Comparison of ENCODE assay signal across 8 cellular contexts in the genomic region with DNA sequence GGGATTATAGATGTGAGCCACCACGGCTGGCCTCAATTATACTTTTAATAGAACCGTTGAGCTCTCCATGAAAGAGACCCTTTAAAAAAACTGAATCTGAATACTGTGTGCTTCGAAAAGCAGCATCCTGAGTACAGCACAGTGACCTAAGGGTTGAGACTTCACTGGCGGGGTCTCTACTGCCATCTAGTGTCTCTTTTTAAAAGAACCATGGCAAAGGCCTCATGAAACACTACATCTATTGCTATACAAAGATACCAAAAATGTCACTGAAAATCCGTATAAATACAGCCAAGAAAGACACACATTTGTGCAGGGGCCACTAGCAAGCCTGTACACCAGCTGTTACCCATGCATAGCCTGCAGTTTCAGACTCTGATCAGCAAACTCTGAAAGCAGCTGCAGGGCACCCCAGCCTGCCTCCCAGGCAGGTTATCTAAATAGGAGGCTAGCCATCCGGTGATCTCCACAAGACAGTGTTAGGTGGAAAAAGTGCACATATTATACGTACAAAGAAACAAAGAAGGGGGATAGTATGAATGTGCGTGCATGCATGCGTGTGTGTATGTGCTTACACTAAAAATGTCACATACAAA. TPM values are rescaled to one million over a fixed set of nuclear protein-coding genes. Genes with fewer than 3 reads are reported as not detected.
DNase-seq lines count a peak whose midpoint lies in the region; ATAC-seq, FAIRE-seq and TF ChIP-seq lines count a peak whose summit lies in the region.

No MANE protein-coding gene starts in this region.

- no peak overlapping the region for H3K4me3 Mint-ChIP-seq in activated T-helper 1 cell treated with anti-CD3 and anti-CD28 coated beads, Interleukin-12 subunit alpha, Interleukin-12 subunit beta, Interleukin-2, Interleukin-4 antibody, amounts not matched to agents 30 ng/mL and 10 ng/mL and 1 ng/mL, durations not matched to agents 14 hours and 24 hours and 36 hours

- intact Hi-C loops in activated T-helper 1 cell treated with anti-CD3 and anti-CD28 coated beads, Interleukin-12 subunit alpha, Interleukin-12 subunit beta, Interleukin-2, Interleukin-4 antibody, amounts not matched to agents 30 ng/mL and 10 ng/mL and 1 ng/mL, durations not matched to agents 14 hours and 24 hours and 36 hours (cut with micrococcal nuclease), result loop anchor here (5.0 kb wide), 1 partner anchor 84 kb away; no protein-coding TSS in a partner anchor
- intact Hi-C loops in pancreas (cut with DNase I), result loop anchor here in 2 of 3 donors (10.0 kb wide), 1 partner anchor 347 kb away; no protein-coding TSS in a partner anchor

- no peak for TF ChIP-seq EP300 in gastroesophageal sphincter (IDR thresholded peaks at IDR 0.05)

- H3K4me3 ChIP-seq in NT2/D1 (ENCODE audit: insufficient read length, low read depth), result no peak overlapping the region
- H3K4me3 ChIP-seq in gastroesophageal sphincter, result no peak overlapping the region
- H3K4me3 ChIP-seq in pancreas, result no peak overlapping the region

- H3K36me3 Mint-ChIP-seq in activated T-helper 1 cell treated with anti-CD3 and anti-CD28 coated beads, Interleukin-12 subunit alpha, Interleukin-12 subunit beta, Interleukin-2, Interleukin-4 antibody, amounts not matched to agents 30 ng/mL and 10 ng/mL and 1 ng/mL, durations not matched to agents 14 hours and 24 hours and 36 hours (ENCODE audit: low read depth), result peaks cover 40% of the 10 kb centered on the region

- no peaks in the 10 kb centered on the region for H3K27me3 ChIP-seq in NT2/D1 (ENCODE audit: insufficient read depth, insufficient read length)
- no peaks in the 10 kb centered on the region for H3K27me3 ChIP-seq in gastroesophageal sphincter
- no peaks in the 10 kb centered on the region for H3K27me3 ChIP-seq in pancreas

- ATAC-seq in gastroesophageal sphincter (peak; percentile 73), pancreas (peak; percentile 88 to 97 (median 94)), HG03378 (IDR thresholded peaks at IDR 0.05; ENCODE audit: unreplicated experiment) (no peak), GM18520 (IDR thresholded peaks at IDR 0.05; ENCODE audit: unreplicated experiment) (no peak)

- H3K9ac ChIP-seq in NT2/D1 (ENCODE audit: insufficient read length, low read depth), result no peak overlapping the region

- H3K27ac ChIP-seq in gastroesophageal sphincter, result no peak overlapping the region
- no peak overlapping the region for H3K27ac ChIP-seq in pancreas

- H3K36me3 ChIP-seq in NT2/D1 (ENCODE audit: insufficient read depth, insufficient read length, low read length) (peaks cover 86% of the 10 kb centered on the region), gastroesophageal sphincter (peaks cover 0 to 89% of the 10 kb centered on the region in 2 donors), pancreas (peaks cover 0 to 32% (median 0%) of the 10 kb centered on the region in 3 donors)

- H3K4me1 ChIP-seq in NT2/D1 (ENCODE audit: insufficient read depth, insufficient read length) (no peaks in the 10 kb centered on the region), gastroesophageal sphincter (peaks cover 0 to 24% (median 0%) of the 10 kb centered on the region in 3 donors), pancreas (no peaks in the 10 kb centered on the region)

- WGBS in gastroesophageal sphincter (ENCODE audit: low coverage in 1 of 2), 2 donors, result 36 to 39% methylated on average over 9 of the region's 9 CpGs
- 33 to 36% methylated on average over 9 of the region's 9 CpGs for WGBS in pancreas, 2 donors

- H3K9me3 ChIP-seq in NT2/D1 (ENCODE audit: insufficient read depth, low read length) (no peaks in the 10 kb centered on the region), gastroesophageal sphincter (no peaks in the 10 kb centered on the region), pancreas (no peaks in the 10 kb centered on the region)

- H3K4me1 Mint-ChIP-seq in activated T-helper 1 cell treated with anti-CD3 and anti-CD28 coated beads, Interleukin-12 subunit alpha, Interleukin-12 subunit beta, Interleukin-2, Interleukin-4 antibody, amounts not matched to agents 30 ng/mL and 10 ng/mL and 1 ng/mL, durations not matched to agents 14 hours and 24 hours and 36 hours (ENCODE audit: low read depth), result peaks cover 8% of the 10 kb centered on the region

- peak; percentile 53 to 81 (median 72) for TF ChIP-seq CTCF in gastroesophageal sphincter (IDR thresholded peaks at IDR 0.05)
- TF ChIP-seq CTCF in pancreas (IDR thresholded peaks at IDR 0.05), result peak; percentile 69 to 79 (median 76)

- no peaks in the 10 kb centered on the region for H3K27me3 Mint-ChIP-seq in activated T-helper 1 cell treated with anti-CD3 and anti-CD28 coated beads, Interleukin-12 subunit alpha, Interleukin-12 subunit beta, Interleukin-2, Interleukin-4 antibody, amounts not matched to agents 30 ng/mL and 10 ng/mL and 1 ng/mL, durations not matched to agents 14 hours and 24 hours and 36 hours (ENCODE audit: insufficient read depth)

- no peak for TF ChIP-seq POLR2A in gastroesophageal sphincter (IDR thresholded peaks at IDR 0.05)

- DNase-seq in DMS53 treated with DMSO at 0.1 percent for 48 hours (lab: John Stamatoyannopoulos, UW; ENCODE audit: unreplicated experiment), result peak; percentile 72
- DNase-seq in HT1080 (ENCODE audit: low read depth), result peak; percentile 69
- DNase-seq in NT2/D1 (ENCODE audit: low read depth, low spot score), result peak; percentile 22
- peak; percentile 16 for DNase-seq in activated T-helper 1 cell treated with anti-CD3 and anti-CD28 coated beads, Interleukin-12 subunit alpha, Interleukin-12 subunit beta, Interleukin-2, Interleukin-4 antibody, amounts not matched to agents 30 ng/mL and 10 ng/mL and 1 ng/mL, durations not matched to agents 14 hours and 24 hours and 36 hours (ENCODE audit: low spot score)
- peak in 2 of 6 donors; percentile 18 to 51 for DNase-seq in pancreas

- FAIRE-seq in pancreas (lab: Jason Lieb, UNC), result no peak

- no peaks in the 10 kb centered on the region for H3K9me3 Mint-ChIP-seq in activated T-helper 1 cell treated with anti-CD3 and anti-CD28 coated beads, Interleukin-12 subunit alpha, Interleukin-12 subunit beta, Interleukin-2, Interleukin-4 antibody, amounts not matched to agents 30 ng/mL and 10 ng/mL and 1 ng/mL, durations not matched to agents 14 hours and 24 hours and 36 hours

- peak overlapping the region; percentile 20 for H3K27ac Mint-ChIP-seq in activated T-helper 1 cell treated with anti-CD3 and anti-CD28 coated beads, Interleukin-12 subunit alpha, Interleukin-12 subunit beta, Interleukin-2, Interleukin-4 antibody, amounts not matched to agents 30 ng/mL and 10 ng/mL and 1 ng/mL, durations not matched to agents 14 hours and 24 hours and 36 hours

RNA-seq across cellular contexts. Expression of a gene that starts 35.3 kb away (rescaled TPM):
- total RNA-seq in HT1080 (2014; rRNA removed; shearing (Covaris generic)), result 65.3 and 83.9 TPM in 2 replicates
- 61.2 and 61.7 TPM in 2 replicates for polyA plus RNA-seq in HT1080 (2015; cell fraction: cytosol; rRNA removed)
- 70.7 and 87.1 TPM in 2 replicates for polyA plus RNA-seq in HT1080 (2015; cell fraction: nucleus; rRNA removed)
- total RNA-seq in activated T-helper 1 cell treated with anti-CD3 and anti-CD28 coated beads, Interleukin-12 subunit alpha, Interleukin-12 subunit beta, Interleukin-2, Interleukin-4 antibody, amounts not matched to agents 30 ng/mL and 10 ng/mL and 1 ng/mL, durations not matched to agents 14 hours and 24 hours and 36 hours, result 138 and 157 TPM in 2 replicates
- total RNA-seq in gastroesophageal sphincter (10 to 100 TPM; 49.5 to 83.8 (median 58.0) TPM), pancreas (10 to 100 TPM; 32.8 to 54.8 (median 36.4) TPM)
- polyA plus RNA-seq in pancreas, result 10 to 100 TPM; 32.5 to 34.8 TPM

RNA-seq across cellular contexts. Expression of a gene that starts 35.4 kb away (rescaled TPM):
- 1.4 and 2.2 TPM in 2 replicates for total RNA-seq in HT1080 (2014; rRNA removed; shearing (Covaris generic))
- 4.8 and 5.0 TPM in 2 replicates for polyA plus RNA-seq in HT1080 (2015; cell fraction: cytosol; rRNA removed)
- polyA plus RNA-seq in HT1080 (2015; cell fraction: nucleus; rRNA removed), result 7.4 and 9.6 TPM in 2 replicates
- 0.21 and 0.66 TPM in 2 replicates for total RNA-seq in activated T-helper 1 cell treated with anti-CD3 and anti-CD28 coated beads, Interleukin-12 subunit alpha, Interleukin-12 subunit beta, Interleukin-2, Interleukin-4 antibody, amounts not matched to agents 30 ng/mL and 10 ng/mL and 1 ng/mL, durations not matched to agents 14 hours and 24 hours and 36 hours
- total RNA-seq in gastroesophageal sphincter, result under 1 TPM in 3 of 4 donors, not detected in 1; 0.27 to 0.89 (median 0.30) TPM
- total RNA-seq in pancreas, result 1 to 10 TPM in 2 of 6 donors, under 1 TPM in 4; 0.24 to 1.5 (median 0.84) TPM
- 1 to 10 TPM; 2.0 to 2.2 TPM for polyA plus RNA-seq in pancreas

RNA-seq across cellular contexts. Expression of a gene that starts 49.5 kb away (rescaled TPM):
- total RNA-seq in HT1080 (2014; rRNA removed; shearing (Covaris generic)), result 28.7 and 31.6 TPM in 2 replicates
- polyA plus RNA-seq in HT1080 (2015; cell fraction: cytosol; rRNA removed), result 18.1 and 19.3 TPM in 2 replicates
- polyA plus RNA-seq in HT1080 (2015; cell fraction: nucleus; rRNA removed), result 58.8 and 66.8 TPM in 2 replicates
- 69.2 and 69.5 TPM in 2 replicates for total RNA-seq in activated T-helper 1 cell treated with anti-CD3 and anti-CD28 coated beads, Interleukin-12 subunit alpha, Interleukin-12 subunit beta, Interleukin-2, Interleukin-4 antibody, amounts not matched to agents 30 ng/mL and 10 ng/mL and 1 ng/mL, durations not matched to agents 14 hours and 24 hours and 36 hours
- total RNA-seq in gastroesophageal sphincter (10 to 100 TPM; 14.6 to 32.1 (median 20.7) TPM), pancreas (10 to 100 TPM in 5 of 6 donors, 1 to 10 TPM in 1; 9.4 to 17.5 (median 12.2) TPM)
- 10 to 100 TPM; 40.0 to 66.0 TPM for polyA plus RNA-seq in pancreas

RNA-seq across cellular contexts. Expression of a gene that starts 54.7 kb away (rescaled TPM):
- 0.10 and 0.35 TPM in 2 replicates for total RNA-seq in HT1080 (2014; rRNA removed; shearing (Covaris generic))
- 0.42 and 1.0 TPM in 2 replicates for polyA plus RNA-seq in HT1080 (2015; cell fraction: cytosol; rRNA removed)
- polyA plus RNA-seq in HT1080 (2015; cell fraction: nucleus; rRNA removed), result 1.1 TPM in 1 of 2 replicates, not detected in the other
- 5.8 and 8.7 TPM in 2 replicates for total RNA-seq in activated T-helper 1 cell treated with anti-CD3 and anti-CD28 coated beads, Interleukin-12 subunit alpha, Interleukin-12 subunit beta, Interleukin-2, Interleukin-4 antibody, amounts not matched to agents 30 ng/mL and 10 ng/mL and 1 ng/mL, durations not matched to agents 14 hours and 24 hours and 36 hours
- under 1 TPM in 1 of 4 donors, not detected in 3; 0.62 TPM for total RNA-seq in gastroesophageal sphincter
- total RNA-seq in pancreas, result under 1 TPM in 2 of 6 donors, not detected in 4; 0.31 to 0.37 TPM
- under 1 TPM; 0.47 to 0.49 TPM for polyA plus RNA-seq in pancreas

Comparison
In these comparisons a context has a peak if more than half of its experiments do, and no peak if none do; other contexts are left out.
1. ATAC-seq: peak in gastroesophageal sphincter (single experiment) and pancreas (4 of 4); none in HG03378 (single experiment) and GM18520 (single experiment).